ENCODE assay signal across 23 cellular contexts in genomic region chr5:93006915-93007314, GRCh38.
"Had no signal": no experiment of that assay in that cellular context is flagged by ENCODE, and none has a peak within 500 bp of the region (broad histone marks: within the 10 kb centered on the region; RNA-seq: fewer than 3 reads in every experiment).

No MANE protein-coding gene starts in this region.

- H3K27me3 ChIP-seq: brain microvascular endothelial cell, neutrophil, thyroid gland had no signal

- ATAC-seq: activated CD8-positive, alpha-beta T cell treated with anti-CD3 and anti-CD28 coated beads, Interleukin-2, amount 10 ng/mL, durations not matched to agents 7 days and 5 days; natural killer cell treated with Interleukin-12 subunit alpha and Interleukin-12 subunit beta and Interleukin-15 and Interleukin-18, amount 100 ng/mL, for 72 hours; psoas muscle; right cardiac atrium; stimulated activated naive CD8-positive, alpha-beta T cell treated with anti-CD3 and anti-CD28 coated beads, Interleukin-15, Interleukin-2, amounts not matched to agents 100 U/mL and 50 U/mL, for 24 hours had no signal

- DNase-seq: activated CD4-positive, alpha-beta T cell treated with anti-CD3 and anti-CD28 coated beads for 1 hour; activated CD4-positive, alpha-beta T cell treated with anti-CD3 and anti-CD28 coated beads, Interleukin-2, amount 50 U/mL, for 1 hour; activated CD8-positive, alpha-beta T cell treated with anti-CD3 and anti-CD28 coated beads, Interleukin-2, amount 10 ng/mL, durations not matched to agents 7 days and 5 days; activated gamma-delta T cell treated with Interleukin-2 at 50 U/mL for 16 hours; aorta; brain microvascular endothelial cell; central memory CD4-positive, alpha-beta T cell; dermis blood vessel endothelial cell; effector CD8-positive, alpha-beta T cell; foreskin melanocyte; hypothalamus; left ventricle myocardium inferior; midbrain; ovary; psoas muscle; right cardiac atrium; stimulated activated CD4-positive, alpha-beta T cell treated with anti-CD3 and anti-CD28 coated beads, Interleukin-12 subunit alpha, Interleukin-12 subunit beta, amount 100 ng/mL, for 4 hours; stimulated activated CD4-positive, alpha-beta T cell treated with anti-CD3 and anti-CD28 coated beads, Interleukin-4, amount 100 ng/mL, for 4 hours; stimulated activated naive CD8-positive, alpha-beta T cell treated with anti-CD3 and anti-CD28 coated beads, Interleukin-15, Interleukin-2, amounts not matched to agents 100 U/mL and 50 U/mL, for 24 hours; substantia nigra; thyroid gland had no signal

- H3K4me1 ChIP-seq: left ventricle myocardium inferior, psoas muscle, thyroid gland had no signal

- H3K4me3 ChIP-seq: left ventricle myocardium inferior, ovary, psoas muscle, thyroid gland had no signal

- H3K36me3 ChIP-seq: brain microvascular endothelial cell, left ventricle myocardium inferior, neutrophil, ovary, thyroid gland had no signal

- H3K27ac ChIP-seq: brain microvascular endothelial cell, left ventricle myocardium inferior, neutrophil, ovary, psoas muscle, thyroid gland had no signal

- H3K9me3 ChIP-seq: left ventricle myocardium inferior, neutrophil, ovary, psoas muscle, thyroid gland had no signal
